18 cellular contexts compared by ENCODE assay signal in the genomic region with DNA sequence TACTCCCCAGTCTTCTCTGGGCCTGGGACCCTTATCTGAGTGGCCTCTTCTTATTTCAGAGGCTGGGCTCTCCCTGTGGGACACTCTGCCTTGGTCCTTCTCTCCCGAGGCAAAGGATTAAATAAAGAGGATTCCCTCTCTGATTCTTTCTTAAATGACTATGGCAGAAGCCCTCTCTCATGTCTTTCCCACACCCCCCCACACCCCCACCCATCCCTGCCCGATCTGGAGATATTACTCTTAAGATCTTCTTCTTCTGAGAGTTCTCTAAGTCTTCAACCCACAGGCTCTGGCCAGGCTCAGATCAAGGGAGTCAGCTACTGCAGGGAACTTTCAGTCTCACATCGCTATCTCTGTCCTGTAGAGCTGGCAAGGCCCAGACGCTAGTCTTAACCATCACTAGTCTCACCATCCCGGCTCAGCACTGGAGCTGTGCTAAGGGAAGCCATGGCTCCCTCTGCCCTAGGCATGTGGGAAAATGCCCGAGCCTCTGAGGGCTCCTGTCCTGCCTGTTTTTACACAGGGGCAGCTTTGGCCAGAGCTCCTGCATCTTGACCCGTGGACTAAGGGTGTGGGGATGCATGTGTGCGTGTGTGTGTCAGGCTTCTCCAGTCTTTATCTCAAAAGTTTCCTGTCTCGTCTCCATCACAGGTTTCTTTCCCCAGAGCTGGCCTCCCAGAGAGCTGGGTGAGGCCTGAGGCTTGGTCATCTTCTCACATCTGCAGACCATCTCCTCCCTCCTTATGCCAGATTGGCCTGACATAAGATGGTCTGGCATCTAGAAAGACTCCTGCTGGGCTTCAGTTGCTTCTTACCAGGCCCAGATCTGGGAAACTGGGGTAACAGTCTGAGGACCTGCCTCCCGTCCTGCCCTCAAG. TPM values are rescaled to one million over a fixed set of nuclear protein-coding genes. Genes with fewer than 3 reads are reported as not detected.
DNase-seq lines count a peak whose midpoint lies in the region; ATAC-seq and TF ChIP-seq lines count a peak whose summit lies in the region.
"Had no signal": no experiment of that assay in that cellular context is flagged by ENCODE, and none has a peak within 500 bp of the region (broad histone marks: within the 10 kb centered on the region; RNA-seq: fewer than 3 reads in every experiment).

No MANE protein-coding gene starts in this region.

- no peaks in the 10 kb centered on the region for H3K27me3 ChIP-seq in thoracic aorta (replicated peaks; ENCODE audit: insufficient read depth)
- H3K27me3 ChIP-seq in CD4-positive, alpha-beta T cell (ENCODE audit: control insufficient read depth, insufficient read depth, low read length), result no peaks in the 10 kb centered on the region

- H3K4me1 Mint-ChIP-seq in activated naive CD8-positive, alpha-beta T cell treated with anti-CD3 and anti-CD28 coated beads, Interleukin-2, amount 10 ng/mL, durations not matched to agents 7 days and 5 days, result peaks cover 20% of the 10 kb centered on the region
- H3K4me1 Mint-ChIP-seq in activated naive CD8-positive, alpha-beta T cell treated with anti-CD3 and anti-CD28 coated beads for 36 hours, result peaks cover 9% of the 10 kb centered on the region
- peaks cover 5% of the 10 kb centered on the region for H3K4me1 Mint-ChIP-seq in CD4-positive, alpha-beta T cell (ENCODE audit: low read depth)

- peak overlapping the region; percentile 27 for H3K27ac Mint-ChIP-seq in activated naive CD8-positive, alpha-beta T cell treated with anti-CD3 and anti-CD28 coated beads, Interleukin-2, amount 10 ng/mL, durations not matched to agents 7 days and 5 days
- no peak overlapping the region for H3K27ac Mint-ChIP-seq in activated naive CD8-positive, alpha-beta T cell treated with anti-CD3 and anti-CD28 coated beads for 36 hours
- H3K27ac Mint-ChIP-seq in CD4-positive, alpha-beta T cell, result no peak overlapping the region
- H3K27ac Mint-ChIP-seq: B cell had no signal

- H3K4me3 Mint-ChIP-seq in activated naive CD8-positive, alpha-beta T cell treated with anti-CD3 and anti-CD28 coated beads, Interleukin-2, amount 10 ng/mL, durations not matched to agents 7 days and 5 days, result no peak overlapping the region
- no peak overlapping the region for H3K4me3 Mint-ChIP-seq in activated naive CD8-positive, alpha-beta T cell treated with anti-CD3 and anti-CD28 coated beads for 36 hours
- no peak overlapping the region for H3K4me3 Mint-ChIP-seq in CD4-positive, alpha-beta T cell
- H3K4me3 Mint-ChIP-seq: B cell had no signal

- H3K36me3 Mint-ChIP-seq in activated naive CD8-positive, alpha-beta T cell treated with anti-CD3 and anti-CD28 coated beads, Interleukin-2, amount 10 ng/mL, durations not matched to agents 7 days and 5 days, result no peaks in the 10 kb centered on the region
- no peaks in the 10 kb centered on the region for H3K36me3 Mint-ChIP-seq in activated naive CD8-positive, alpha-beta T cell treated with anti-CD3 and anti-CD28 coated beads for 36 hours
- no peaks in the 10 kb centered on the region for H3K36me3 Mint-ChIP-seq in CD4-positive, alpha-beta T cell (ENCODE audit: low read depth)

- H3K4me1 ChIP-seq in thoracic aorta (ENCODE audit: control insufficient read depth in 1 of 2, low read depth in 2 of 2), result peaks cover 3 to 13% of the 10 kb centered on the region in 2 donors

- intact Hi-C loops in left cardiac atrium (cut with DNase I), result no loop called here
- intact Hi-C loops in CD4-positive, alpha-beta T cell (cut with DNase I, micrococcal nuclease), result no loop called here

- no peaks in the 10 kb centered on the region for H3K9me3 Mint-ChIP-seq in activated naive CD8-positive, alpha-beta T cell treated with anti-CD3 and anti-CD28 coated beads, Interleukin-2, amount 10 ng/mL, durations not matched to agents 7 days and 5 days
- H3K9me3 Mint-ChIP-seq in activated naive CD8-positive, alpha-beta T cell treated with anti-CD3 and anti-CD28 coated beads for 36 hours, result no peaks in the 10 kb centered on the region
- H3K9me3 Mint-ChIP-seq in CD4-positive, alpha-beta T cell, result no peaks in the 10 kb centered on the region

- POLR2A ChIA-PET in activated naive CD8-positive, alpha-beta T cell treated with anti-CD3 and anti-CD28 coated beads, Interleukin-2, amount 10 ng/mL, durations not matched to agents 7 days and 5 days (lab: Charles Lee), result interaction anchor here (0.5 kb wide), 1 partner anchor 111 kb away, joined by 5 read pairs; no protein-coding TSS in a partner anchor
- POLR2A ChIA-PET in RWPE1 (lab: Yijun Ruan, JAX; ENCODE audit: low non-redundant PET), result no interaction called here
- POLR2A ChIA-PET in CD4-positive, alpha-beta T cell (lab: Charles Lee), result no interaction called here

- TF ChIP-seq CTCF in RWPE1 (conservative IDR thresholded peaks at IDR 0.05; ENCODE audit: low read depth) (no peak), thoracic aorta (IDR thresholded peaks at IDR 0.05) (no peak)
- no peak for TF ChIP-seq CTCF in CD4-positive, alpha-beta T cell (IDR thresholded peaks at IDR 0.05)

- no peak for ATAC-seq in activated naive CD8-positive, alpha-beta T cell treated with anti-CD3 and anti-CD28 coated beads, Interleukin-2, amount 10 ng/mL, durations not matched to agents 7 days and 5 days (ENCODE audit: low read depth)
- ATAC-seq in left cardiac atrium (peak; percentile 71 to 72), thoracic aorta (ENCODE audit: insufficient number of reproducible peaks, low FRiP score, low read depth) (no peak), HG02759 (IDR thresholded peaks at IDR 0.05; ENCODE audit: unreplicated experiment) (no peak)
- ATAC-seq in CD4-positive, alpha-beta T cell (ENCODE audit: poor library complexity), result no peak

- H3K27me3 Mint-ChIP-seq in activated naive CD8-positive, alpha-beta T cell treated with anti-CD3 and anti-CD28 coated beads, Interleukin-2, amount 10 ng/mL, durations not matched to agents 7 days and 5 days, result peaks cover 29% of the 10 kb centered on the region
- no peaks in the 10 kb centered on the region for H3K27me3 Mint-ChIP-seq in activated naive CD8-positive, alpha-beta T cell treated with anti-CD3 and anti-CD28 coated beads for 36 hours
- no peaks in the 10 kb centered on the region for H3K27me3 Mint-ChIP-seq in CD4-positive, alpha-beta T cell

- no peak for DNase-seq in activated naive CD8-positive, alpha-beta T cell treated with anti-CD3 and anti-CD28 coated beads, Interleukin-2, amount 10 ng/mL, durations not matched to agents 7 days and 5 days
- no peak for DNase-seq in activated naive CD8-positive, alpha-beta T cell treated with anti-CD3 and anti-CD28 coated beads for 36 hours
- DNase-seq in RWPE1 (ENCODE audit: low spot score), result no peak
- no peak for DNase-seq in left cardiac atrium
- no peak for DNase-seq in thoracic aorta (ENCODE audit: low spot score)
- DNase-seq in CD4-positive, alpha-beta T cell, result no peak
- DNase-seq: 8988T; EL; GF-D8; Kasumi-1; NCI-H187; NCI-H446 treated with DMSO at 0.1 percent for 48 hours; NCI-H526 treated with DMSO at 0.1 percent for 48 hours; NK-92 treated with Interleukin-12 subunit alpha and Interleukin-12 subunit beta, amount 100 ng/mL, for 24 hours had no signal

- CTCF ChIA-PET in RWPE1 (lab: Yijun Ruan, JAX), result interaction anchor here (0.5 to 2.9 kb wide), 10 partner anchors 13 to 1809 kb away, joined by 3 to 13 read pairs (median 4); a partner anchor contains a TSS
- CTCF ChIA-PET in CD4-positive, alpha-beta T cell (lab: Charles Lee), result no interaction called here

- H3K27ac ChIP-seq in RWPE1, result peak overlapping the region; percentile 84
- H3K27ac ChIP-seq in thoracic aorta, result peak overlapping the region; percentile 49 to 53
- H3K27ac ChIP-seq in CD4-positive, alpha-beta T cell (ENCODE audit: low read depth, low read length), result no peak overlapping the region

- H3K9me3 ChIP-seq in thoracic aorta, result no peaks in the 10 kb centered on the region
- no peaks in the 10 kb centered on the region for H3K9me3 ChIP-seq in CD4-positive, alpha-beta T cell (ENCODE audit: control insufficient read depth, low read length)

- H3K36me3 ChIP-seq in thoracic aorta, result peaks cover 54% of the 10 kb centered on the region

- no peak overlapping the region for H3K4me3 ChIP-seq in thoracic aorta

RNA-seq across cellular contexts. Expression of a gene that starts 36.7 kb away (rescaled TPM):
- total RNA-seq in activated naive CD8-positive, alpha-beta T cell treated with anti-CD3 and anti-CD28 coated beads, Interleukin-2, amount 10 ng/mL, durations not matched to agents 7 days and 5 days, result 1 to 10 TPM; 2.7 to 5.2 TPM
- total RNA-seq in activated naive CD8-positive, alpha-beta T cell treated with anti-CD3 and anti-CD28 coated beads for 36 hours, result under 1 TPM; 0.06 to 0.22 TPM
- 1 to 10 TPM; 6.0 to 6.1 TPM for total RNA-seq in left cardiac atrium
- 10 to 100 TPM; 76.6 to 99.0 TPM for total RNA-seq in thoracic aorta
- total RNA-seq in CD4-positive, alpha-beta T cell, result under 1 TPM; 0.19 to 0.45 TPM
- total RNA-seq: B cell, H4, SK-MEL-5 had no signal

Comparison
In these comparisons a context has a peak if more than half of its experiments do, and no peak if none do; other contexts are left out.
1. ATAC-seq: peak in left cardiac atrium (2 of 2); none in activated naive CD8-positive, alpha-beta T cell treated with anti-CD3 and anti-CD28 coated beads, Interleukin-2, amount 10 ng/mL, durations not matched to agents 7 days and 5 days (single experiment), thoracic aorta (single experiment), HG02759 (single experiment) and CD4-positive, alpha-beta T cell (single experiment).
2. RNA of a gene that starts 36.7 kb away (total RNA-seq): 76.6 to 99.0 TPM in thoracic aorta; 6.0 to 6.1 TPM in left cardiac atrium, 2.7 to 5.2 TPM in activated naive CD8-positive, alpha-beta T cell treated with anti-CD3 and anti-CD28 coated beads, Interleukin-2, amount 10 ng/mL, durations not matched to agents 7 days and 5 days, 0.19 to 0.45 TPM in CD4-positive, alpha-beta T cell and 0.06 to 0.22 TPM in activated naive CD8-positive, alpha-beta T cell treated with anti-CD3 and anti-CD28 coated beads for 36 hours; every median in the first group is over 10 times any median in the second.